In the genomic region with DNA sequence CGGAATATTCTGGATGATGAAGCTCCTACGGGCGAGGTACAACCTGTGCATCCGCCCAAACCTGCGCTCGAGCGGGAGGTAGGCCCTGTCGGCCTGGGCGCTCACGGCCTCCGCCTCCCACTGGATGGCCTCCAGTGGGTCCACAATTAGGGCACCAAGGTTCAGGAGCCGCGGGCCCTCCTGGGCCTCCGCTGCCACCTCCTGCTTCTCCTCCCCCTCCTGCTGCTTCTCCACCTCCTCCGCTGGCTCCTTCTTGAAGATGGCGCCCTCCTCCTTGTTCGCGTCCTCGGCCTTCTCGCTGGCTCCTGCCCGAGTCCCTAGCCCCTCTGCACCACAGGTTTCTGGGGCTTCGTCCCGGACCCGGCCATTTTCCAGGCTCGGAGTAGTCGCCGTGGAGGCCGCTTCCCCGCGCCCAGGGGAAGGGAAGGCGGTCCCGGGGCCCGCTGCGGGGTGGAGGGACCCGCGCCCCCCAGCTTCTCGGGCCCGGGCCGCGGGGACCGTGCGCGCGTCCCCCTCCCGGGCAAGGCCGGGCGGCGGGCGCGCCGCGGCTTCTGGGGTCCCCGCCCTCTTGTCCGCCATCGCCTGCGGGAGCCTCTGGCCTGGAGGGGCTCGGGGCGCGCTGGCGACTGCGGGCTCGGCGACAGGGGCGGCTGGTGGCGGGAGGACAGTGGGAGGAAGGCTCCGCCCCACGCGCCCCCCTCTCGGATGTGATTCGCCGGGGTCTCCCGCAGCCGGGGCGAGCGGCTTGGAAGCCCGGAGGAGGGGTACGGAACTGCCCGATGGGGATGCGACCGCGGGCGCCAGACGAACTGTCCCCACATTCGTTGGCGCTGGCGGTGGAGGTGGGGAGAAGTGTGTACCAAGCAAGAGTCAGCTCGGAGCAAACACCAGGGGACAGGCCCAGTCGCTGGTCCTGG, we compare ENCODE assay signal across 8 cellular contexts. TPM values are rescaled to one million over a fixed set of nuclear protein-coding genes. Genes with fewer than 3 reads are reported as not detected.
A peak's percentile ranks its signal among the peaks of the same experiment; 100 is the strongest.
DNase-seq lines count a peak whose midpoint lies in the region; ATAC-seq, FAIRE-seq and TF ChIP-seq lines count a peak whose summit lies in the region.

No MANE protein-coding gene starts in this region.

- H3K4me3 ChIP-seq in body of pancreas: peak overlapping the region in 1 of 2 donors; percentile 11
- peak overlapping the region; percentile 77 for H3K4me3 ChIP-seq in iPS-18c (ENCODE audit: insufficient read depth, low read depth, low read length)
- H3K4me3 ChIP-seq in skeletal muscle cell (ENCODE audit: low read depth, low read length): peak overlapping the region; percentile 57

- H3K27ac ChIP-seq in body of pancreas: peak overlapping the region; percentile 28 to 68 (median 56)

- no peaks in the 10 kb centered on the region for H3K9me3 ChIP-seq in body of pancreas
- H3K9me3 ChIP-seq in iPS-18c (ENCODE audit: control insufficient read depth, insufficient read depth, low read length): peaks cover 3% of the 10 kb centered on the region

- no peaks in the 10 kb centered on the region for H3K27me3 ChIP-seq in body of pancreas

- peak; percentile 53 for DNase-seq in GM12891 (ENCODE audit: insufficient read length, low spot score)
- DNase-seq in body of pancreas: peak in 3 of 4 donors; percentile 35 to 59 (median 55)
- no peak for DNase-seq in skeletal muscle cell (ENCODE audit: low read depth)
- DNase-seq in UCSD-AML1 (lab: John Stamatoyannopoulos, UW; ENCODE audit: unreplicated experiment): no peak

- TF ChIP-seq POLR2A in GM12891 (IDR thresholded peaks at IDR 0.05; ENCODE audit: low read depth, low read length) (peak; percentile 49; the same call in 1 of the 2 replicates), body of pancreas (IDR thresholded peaks at IDR 0.05) (peak in 1 of 3 donors; percentile 9)

- intact Hi-C loops in body of pancreas (cut with DNase I): no loop called here

- no peaks in the 10 kb centered on the region for H3K36me3 ChIP-seq in body of pancreas (replicated peaks in 1 of 2; ENCODE audit: insufficient read depth in 1 of 2, low read depth in 2 of 2)

- FAIRE-seq in GM12891 (lab: Jason Lieb, UNC): peak; percentile 72

- H3K4me1 ChIP-seq in body of pancreas: peaks cover 39% of the 10 kb centered on the region

- peak; percentile 68 for ATAC-seq in SK-N-SH treated with all-trans-retinoic acid at 6 μM for 48 hours
- peak; percentile 50 for ATAC-seq in body of pancreas
- no peak for ATAC-seq in HG03196 (IDR thresholded peaks at IDR 0.05; ENCODE audit: unreplicated experiment)
- no peak for ATAC-seq in GM18867 (IDR thresholded peaks at IDR 0.05; ENCODE audit: unreplicated experiment)

- WGBS in body of pancreas, 2 donors: 12 to 26% methylated on average over 22 to 54 of the region's 88 CpGs

- TF ChIP-seq CTCF in body of pancreas (IDR thresholded peaks at IDR 0.05): no peak

TF ChIP-seq in GM12891, 5 proteins besides CTCF, POLR2A, EP300 and RAD21:
- TF ChIP-seq POLR2AphosphoS5 (IDR thresholded peaks at IDR 0.05; ENCODE audit: low read depth, low read length) (peak; percentile 45; the same call in 1 of the 2 replicates), PAX5 (IDR thresholded peaks at IDR 0.05; ENCODE audit: insufficient read depth, low read length, severe bottlenecking) (no peak)

TF ChIP-seq in SK-N-SH treated with all-trans-retinoic acid at 6 μM for 48 hours, 23 proteins besides CTCF, POLR2A, EP300 and RAD21:
- no peak for TF ChIP-seq GLIS3 (CRISPR knock-in tag; IDR thresholded peaks at IDR 0.05)
- no peak for TF ChIP-seq ISL1 (CRISPR knock-in tag; IDR thresholded peaks at IDR 0.05)
- no peak for TF ChIP-seq POU6F1 (CRISPR knock-in tag; IDR thresholded peaks at IDR 0.05; ENCODE audit: borderline replicate concordance, low read depth)
- TF ChIP-seq, protein P1, sequence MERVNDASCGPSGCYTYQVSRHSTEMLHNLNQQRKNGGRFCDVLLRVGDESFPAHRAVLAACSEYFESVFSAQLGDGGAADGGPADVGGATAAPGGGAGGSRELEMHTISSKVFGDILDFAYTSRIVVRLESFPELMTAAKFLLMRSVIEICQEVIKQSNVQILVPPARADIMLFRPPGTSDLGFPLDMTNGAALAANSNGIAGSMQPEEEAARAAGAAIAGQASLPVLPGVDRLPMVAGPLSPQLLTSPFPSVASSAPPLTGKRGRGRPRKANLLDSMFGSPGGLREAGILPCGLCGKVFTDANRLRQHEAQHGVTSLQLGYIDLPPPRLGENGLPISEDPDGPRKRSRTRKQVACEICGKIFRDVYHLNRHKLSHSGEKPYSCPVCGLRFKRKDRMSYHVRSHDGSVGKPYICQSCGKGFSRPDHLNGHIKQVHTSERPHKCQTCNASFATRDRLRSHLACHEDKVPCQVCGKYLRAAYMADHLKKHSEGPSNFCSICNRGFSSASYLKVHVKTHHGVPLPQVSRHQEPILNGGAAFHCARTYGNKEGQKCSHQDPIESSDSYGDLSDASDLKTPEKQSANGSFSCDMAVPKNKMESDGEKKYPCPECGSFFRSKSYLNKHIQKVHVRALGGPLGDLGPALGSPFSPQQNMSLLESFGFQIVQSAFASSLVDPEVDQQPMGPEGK (CRISPR knock-in tag; IDR thresholded peaks at IDR 0.05; ENCODE audit: borderline replicate concordance): no peak
- no peak for TF ChIP-seq ZFP3 (CRISPR knock-in tag; IDR thresholded peaks at IDR 0.05)
- TF ChIP-seq TOX (CRISPR knock-in tag; IDR thresholded peaks at IDR 0.05; ENCODE audit: borderline replicate concordance): no peak
- TF ChIP-seq PPARA (CRISPR knock-in tag; IDR thresholded peaks at IDR 0.05; ENCODE audit: borderline replicate concordance): no peak
- no peak for TF ChIP-seq CSDC2 (CRISPR knock-in tag; IDR thresholded peaks at IDR 0.05)
- TF ChIP-seq ESRRG (CRISPR knock-in tag; IDR thresholded peaks at IDR 0.05): no peak
- TF ChIP-seq ZNF8 (CRISPR knock-in tag; IDR thresholded peaks at IDR 0.05): no peak
- TF ChIP-seq OSR1 (CRISPR knock-in tag; IDR thresholded peaks at IDR 0.05): no peak
- TF ChIP-seq, protein P2, sequence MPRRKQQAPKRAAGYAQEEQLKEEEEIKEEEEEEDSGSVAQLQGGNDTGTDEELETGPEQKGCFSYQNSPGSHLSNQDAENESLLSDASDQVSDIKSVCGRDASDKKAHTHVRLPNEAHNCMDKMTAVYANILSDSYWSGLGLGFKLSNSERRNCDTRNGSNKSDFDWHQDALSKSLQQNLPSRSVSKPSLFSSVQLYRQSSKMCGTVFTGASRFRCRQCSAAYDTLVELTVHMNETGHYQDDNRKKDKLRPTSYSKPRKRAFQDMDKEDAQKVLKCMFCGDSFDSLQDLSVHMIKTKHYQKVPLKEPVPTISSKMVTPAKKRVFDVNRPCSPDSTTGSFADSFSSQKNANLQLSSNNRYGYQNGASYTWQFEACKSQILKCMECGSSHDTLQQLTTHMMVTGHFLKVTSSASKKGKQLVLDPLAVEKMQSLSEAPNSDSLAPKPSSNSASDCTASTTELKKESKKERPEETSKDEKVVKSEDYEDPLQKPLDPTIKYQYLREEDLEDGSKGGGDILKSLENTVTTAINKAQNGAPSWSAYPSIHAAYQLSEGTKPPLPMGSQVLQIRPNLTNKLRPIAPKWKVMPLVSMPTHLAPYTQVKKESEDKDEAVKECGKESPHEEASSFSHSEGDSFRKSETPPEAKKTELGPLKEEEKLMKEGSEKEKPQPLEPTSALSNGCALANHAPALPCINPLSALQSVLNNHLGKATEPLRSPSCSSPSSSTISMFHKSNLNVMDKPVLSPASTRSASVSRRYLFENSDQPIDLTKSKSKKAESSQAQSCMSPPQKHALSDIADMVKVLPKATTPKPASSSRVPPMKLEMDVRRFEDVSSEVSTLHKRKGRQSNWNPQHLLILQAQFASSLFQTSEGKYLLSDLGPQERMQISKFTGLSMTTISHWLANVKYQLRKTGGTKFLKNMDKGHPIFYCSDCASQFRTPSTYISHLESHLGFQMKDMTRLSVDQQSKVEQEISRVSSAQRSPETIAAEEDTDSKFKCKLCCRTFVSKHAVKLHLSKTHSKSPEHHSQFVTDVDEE (CRISPR knock-in tag; IDR thresholded peaks at IDR 0.05): no peak

RNA-seq across cellular contexts. Expression of gene PLAGL2, which starts 17.6 kb away (rescaled TPM):
- polyA plus RNA-seq in GM12891 (2012; ENCODE audit: low read depth, missing spikeins): 11.4 TPM
- total RNA-seq in body of pancreas: 1 to 10 TPM; 4.6 to 5.2 TPM

RNA-seq across cellular contexts. Expression of gene POFUT1, which starts 17.7 kb away (rescaled TPM):
- 10.7 TPM for polyA plus RNA-seq in GM12891 (2012; ENCODE audit: low read depth, missing spikeins)
- 10 to 100 TPM; 12.2 to 23.6 TPM for total RNA-seq in body of pancreas

Comparison
In these comparisons a context has a peak if more than half of its experiments do, and no peak if none do; other contexts are left out.
1. DNase-seq: peak in GM12891 (single experiment) and body of pancreas (3 of 4); none in skeletal muscle cell (single experiment) and UCSD-AML1 (single experiment).
2. ATAC-seq: peak in SK-N-SH treated with all-trans-retinoic acid at 6 μM for 48 hours (single experiment) and body of pancreas (single experiment); none in HG03196 (single experiment) and GM18867 (single experiment).